ENCODE assay signal across 15 cellular contexts in the genomic region with DNA sequence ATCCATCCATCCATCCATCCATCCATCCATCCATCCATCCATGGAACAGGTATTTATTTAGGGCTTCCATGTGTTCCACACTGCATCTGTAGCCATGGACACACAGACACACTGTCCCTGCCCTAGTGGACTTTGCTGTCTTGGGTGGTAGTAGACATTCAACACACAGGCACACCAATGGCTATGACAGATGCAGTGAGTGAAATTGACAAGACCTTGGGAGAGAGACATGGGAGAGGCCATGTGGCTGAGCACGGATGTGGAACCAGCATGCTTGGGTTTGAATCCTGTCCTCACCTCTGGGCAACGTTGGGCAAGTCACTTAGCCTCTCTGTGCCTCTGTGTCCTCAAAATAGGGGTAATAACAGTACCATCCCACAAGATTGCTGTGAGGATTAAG. TPM values are rescaled to one million over a fixed set of nuclear protein-coding genes. Genes with fewer than 3 reads are reported as not detected.
A peak's percentile ranks its signal among the peaks of the same experiment; 100 is the strongest.
DNase-seq lines count a peak whose midpoint lies in the region; ATAC-seq and TF ChIP-seq lines count a peak whose summit lies in the region.
"Had no signal": no experiment of that assay in that cellular context is flagged by ENCODE, and none has a peak within 500 bp of the region (broad histone marks: within the 10 kb centered on the region; RNA-seq: fewer than 3 reads in every experiment).

No MANE protein-coding gene starts in this region.

- no peak overlapping the region for H3K4me3 Mint-ChIP-seq in stimulated activated effector memory CD8-positive, alpha-beta T cell treated with anti-CD3 and anti-CD28 coated beads, Interleukin-12 subunit alpha, Interleukin-12 subunit beta, amount 100 ng/mL, for 72 hours
- H3K4me3 Mint-ChIP-seq: activated CD4-positive, alpha-beta T cell treated with anti-CD3 and anti-CD28 coated beads, Interleukin-2, amount 10 ng/mL, durations not matched to agents 7 days and 5 days had no signal

- H3K4me1 Mint-ChIP-seq in stimulated activated effector memory CD8-positive, alpha-beta T cell treated with anti-CD3 and anti-CD28 coated beads, Interleukin-12 subunit alpha, Interleukin-12 subunit beta, amount 100 ng/mL, for 72 hours = peaks cover 37% of the 10 kb centered on the region

- H3K9me3 Mint-ChIP-seq in stimulated activated effector memory CD8-positive, alpha-beta T cell treated with anti-CD3 and anti-CD28 coated beads, Interleukin-12 subunit alpha, Interleukin-12 subunit beta, amount 100 ng/mL, for 72 hours = no peaks in the 10 kb centered on the region
- H3K9me3 Mint-ChIP-seq: activated CD4-positive, alpha-beta T cell treated with anti-CD3 and anti-CD28 coated beads, Interleukin-2, amount 10 ng/mL, durations not matched to agents 7 days and 5 days had no signal

- peaks cover 7% of the 10 kb centered on the region for H3K36me3 Mint-ChIP-seq in stimulated activated effector memory CD8-positive, alpha-beta T cell treated with anti-CD3 and anti-CD28 coated beads, Interleukin-12 subunit alpha, Interleukin-12 subunit beta, amount 100 ng/mL, for 72 hours

- H3K9me3 ChIP-seq in adrenal gland (replicated peaks in 1 of 3) = no peaks in the 10 kb centered on the region

- no peak overlapping the region for H2AFZ ChIP-seq in ACC112 (ENCODE audit: low read length, unreplicated experiment)

- 72 to 90% (median 77%) methylated on average over 2 of the region's 2 CpGs for WGBS in adrenal gland, 4 donors

- no peak overlapping the region for H3K4me3 ChIP-seq in ACC112 (ENCODE audit: low read depth, low read length)
- no peak overlapping the region for H3K4me3 ChIP-seq in adrenal gland

- H3K27me3 ChIP-seq in ACC112 (ENCODE audit: insufficient read depth, low read length) (no peaks in the 10 kb centered on the region), adrenal gland (no peaks in the 10 kb centered on the region), layer of hippocampus (ENCODE audit: control insufficient read depth, insufficient read depth, low read length) (no peaks in the 10 kb centered on the region)

- no peaks in the 10 kb centered on the region for H3K79me2 ChIP-seq in ACC112 (ENCODE audit: control insufficient read depth, insufficient read depth, low read length, unreplicated experiment)

- no peak for ATAC-seq in stimulated activated effector memory CD8-positive, alpha-beta T cell treated with anti-CD3 and anti-CD28 coated beads, Interleukin-12 subunit alpha, Interleukin-12 subunit beta, amount 100 ng/mL, for 72 hours
- no peak for ATAC-seq in GM18870 (IDR thresholded peaks at IDR 0.05; ENCODE audit: unreplicated experiment)

- H3K27ac Mint-ChIP-seq in stimulated activated effector memory CD8-positive, alpha-beta T cell treated with anti-CD3 and anti-CD28 coated beads, Interleukin-12 subunit alpha, Interleukin-12 subunit beta, amount 100 ng/mL, for 72 hours = peak overlapping the region; percentile 41
- H3K27ac Mint-ChIP-seq: activated CD4-positive, alpha-beta T cell treated with anti-CD3 and anti-CD28 coated beads, Interleukin-2, amount 10 ng/mL, durations not matched to agents 7 days and 5 days had no signal

- no peak for TF ChIP-seq POLR2A in adrenal gland (IDR thresholded peaks at IDR 0.05)

- peak in 1 of 7 donors; percentile 1 for DNase-seq in adrenal gland
- no peak for DNase-seq in stimulated activated effector memory CD8-positive, alpha-beta T cell treated with anti-CD3 and anti-CD28 coated beads, Interleukin-12 subunit alpha, Interleukin-12 subunit beta, amount 100 ng/mL, for 72 hours (ENCODE audit: low spot score in 2 of 2)
- DNase-seq in SW480 (ENCODE audit: low spot score) = no peak
- DNase-seq in anterior cingulate cortex (lab: John Stamatoyannopoulos, UW) = no peak
- no peak for DNase-seq in HuH-7 (ENCODE audit: low spot score)
- DNase-seq: activated CD4-positive, alpha-beta T cell treated with anti-CD3 and anti-CD28 coated beads, Interleukin-2, amount 10 ng/mL, durations not matched to agents 7 days and 5 days; foreskin fibroblast; MM.1S; NCI-H748 treated with DMSO at 0.1 percent for 48 hours; SHP77; stimulated activated CD4-positive, alpha-beta T cell treated with anti-CD3 and anti-CD28 coated beads, Interleukin-4, amount 100 ng/mL, for 24 hours; T1000 had no signal

- H3K27ac ChIP-seq in ACC112 (ENCODE audit: low read depth, low read length) (peak overlapping the region; percentile 88), adrenal gland (peak overlapping the region in 4 of 5 donors; percentile 11 to 89 (median 62)), layer of hippocampus (ENCODE audit: low read depth, low read length) (peak overlapping the region; percentile 89)

- intact Hi-C loops in adrenal gland (cut with DNase I) = loop anchor here (5.0 kb wide), 1 partner anchor 48 kb away; a partner anchor contains a TSS

- H3K4me1 ChIP-seq in ACC112 (ENCODE audit: control insufficient read depth, insufficient read depth, low read length, unreplicated experiment) (peaks cover 48% of the 10 kb centered on the region), adrenal gland (replicated peaks in 1 of 2) (no peaks in the 10 kb centered on the region)

- H3K36me3 ChIP-seq in ACC112 (ENCODE audit: insufficient read depth, low read length) (peaks cover 41% of the 10 kb centered on the region), adrenal gland (replicated peaks in 1 of 2) (peaks cover 0 to 82% of the 10 kb centered on the region in 2 donors)

- no peak for TF ChIP-seq CTCF in adrenal gland (IDR thresholded peaks at IDR 0.05)

RNA-seq across cellular contexts. Expression of a gene that starts 45.3 kb away (rescaled TPM):
- 100 to 1,000 TPM; 182 to 427 (median 220) TPM for total RNA-seq in adrenal gland
- polyA plus RNA-seq in adrenal gland = 100 to 1,000 TPM; 134 to 191 (median 158) TPM

RNA-seq across cellular contexts. Expression of a gene that starts 56.8 kb away (rescaled TPM):
- 100 to 1,000 TPM; 152 to 735 (median 374) TPM for total RNA-seq in adrenal gland
- polyA plus RNA-seq in adrenal gland = 100 to 1,000 TPM in 2 of 3 donors, 10 to 100 TPM in 1; 78.5 to 432 (median 180) TPM
